17 cellular contexts compared by ENCODE assay signal in genomic region chr13:24106429-24106828, GRCh38. TPM values are rescaled to one million over a fixed set of nuclear protein-coding genes. Genes with fewer than 3 reads are reported as not detected.
A peak's percentile ranks its signal among the peaks of the same experiment; 100 is the strongest.
DNase-seq lines count a peak whose midpoint lies in the region; ATAC-seq and TF ChIP-seq lines count a peak whose summit lies in the region.
"Had no signal": no experiment of that assay in that cellular context is flagged by ENCODE, and none has a peak within 500 bp of the region (broad histone marks: within the 10 kb centered on the region; RNA-seq: fewer than 3 reads in every experiment).

No MANE protein-coding gene starts in this region.

- H3K4me1 ChIP-seq in thyroid gland = peaks cover 26 to 42% of the 10 kb centered on the region in 2 donors
- H3K4me1 ChIP-seq: BE2C, SJSA1 had no signal

- no peak for TF ChIP-seq POLR2A in thyroid gland (IDR thresholded peaks at IDR 0.05)

- ATAC-seq in HG02981 (IDR thresholded peaks at IDR 0.05; ENCODE audit: unreplicated experiment) = no peak

- intact Hi-C loops in thyroid gland (cut with DNase I) = no loop called here

- H3K27me3 ChIP-seq in thyroid gland = no peaks in the 10 kb centered on the region
- no peaks in the 10 kb centered on the region for H3K27me3 ChIP-seq in MG63
- H3K27me3 ChIP-seq: SJSA1 had no signal

- H3K9me3 ChIP-seq in thyroid gland = no peaks in the 10 kb centered on the region
- no peaks in the 10 kb centered on the region for H3K9me3 ChIP-seq in MG63
- H3K9me3 ChIP-seq: BE2C, SJSA1 had no signal

- H3K4me3 ChIP-seq in thyroid gland (replicated peaks in 1 of 3) (no peak overlapping the region), MG63 (no peak overlapping the region)
- H3K4me3 ChIP-seq: SJSA1 had no signal

- no peak for TF ChIP-seq CTCF in thyroid gland (IDR thresholded peaks at IDR 0.05)

- peak in 31 of 56 donors; percentile 11 to 77 (median 39) for DNase-seq in amygdala (lab: John Stamatoyannopoulos, UW)
- DNase-seq in inferior parietal cortex (ENCODE audit: extremely low spot score) = peak; percentile 51
- DNase-seq in nucleus accumbens (lab: John Stamatoyannopoulos, UW) = peak in 36 of 56 donors; percentile 4 to 75 (median 46)
- DNase-seq in thyroid gland = peak in 1 of 2 donors; percentile 7
- no peak for DNase-seq in stimulated activated CD4-positive, alpha-beta T cell treated with anti-CD3 and anti-CD28 coated beads, Interleukin-4, amount 100 ng/mL, for 24 hours
- no peak for DNase-seq in MG63
- DNase-seq: BE2C; Calu3; CD4-positive, alpha-beta memory T cell; MV-4-11; NCI-H1417; NCI-H2029; NCI-H2171 treated with DMSO at 0.1 percent for 48 hours; NCI-H748 treated with DMSO at 0.1 percent for 48 hours had no signal

- H3K36me3 ChIP-seq in thyroid gland = no peaks in the 10 kb centered on the region
- no peaks in the 10 kb centered on the region for H3K36me3 ChIP-seq in MG63
- H3K36me3 ChIP-seq: BE2C, SJSA1 had no signal

- WGBS in thyroid gland, 2 donors = 34 to 35% methylated on average over 5 of the region's 5 CpGs

- peak overlapping the region; percentile 55 to 71 (median 60) for H3K27ac ChIP-seq in thyroid gland
- H3K27ac ChIP-seq: HL-60, SJSA1 had no signal

RNA-seq across cellular contexts. Expression of gene SPATA13, which starts 54.1 kb away (rescaled TPM):
- total RNA-seq in thyroid gland = 10 to 100 TPM; 43.2 to 95.4 (median 51.1) TPM
- 3.7 and 3.9 TPM in 2 replicates for total RNA-seq in MG63 (2014; rRNA removed; shearing (Covaris generic); ENCODE audit: low replicate concordance)

Comparison
In these comparisons a context has a peak if more than half of its experiments do, and no peak if none do; other contexts are left out.
1. DNase-seq: peak in amygdala (31 of 56), inferior parietal cortex (single experiment) and nucleus accumbens (36 of 56); none in stimulated activated CD4-positive, alpha-beta T cell treated with anti-CD3 and anti-CD28 coated beads, Interleukin-4, amount 100 ng/mL, for 24 hours (single experiment) and MG63 (single experiment).